Comparison of ENCODE assay signal across 13 cellular contexts in genomic region chr6:24273471-24273870, GRCh38.
DNase-seq lines count a peak whose midpoint lies in the region; ATAC-seq and TF ChIP-seq lines count a peak whose summit lies in the region.
"Had no signal": no experiment of that assay in that cellular context is flagged by ENCODE, and none has a peak within 500 bp of the region (broad histone marks: within the 10 kb centered on the region; RNA-seq: fewer than 3 reads in every experiment).

No MANE protein-coding gene starts in this region.

- H3K9ac ChIP-seq in GM23248 (no peak overlapping the region), mammary epithelial cell (ENCODE audit: insufficient read depth, low read length) (no peak overlapping the region)

- no TSS peak for BruUV-seq in mammary epithelial cell (replicated peaks; lab: Mats Ljungman, UMichigan)

- H2AFZ ChIP-seq in GM23248 (no peak overlapping the region), mammary epithelial cell (ENCODE audit: low read depth, low read length) (no peak overlapping the region)

- H3K4me1 ChIP-seq in GM23248 (ENCODE audit: insufficient read depth) (no peaks in the 10 kb centered on the region), mammary epithelial cell (ENCODE audit: insufficient read depth, low read length) (no peaks in the 10 kb centered on the region)

- intact Hi-C loops in mammary epithelial cell (cut with micrococcal nuclease), result no loop called here
- intact Hi-C loops in activated CD8-positive, alpha-beta T cell treated with anti-CD3 and anti-CD28 coated beads for 36 hours (cut with micrococcal nuclease), result loop anchor here (10.0 kb wide), 1 partner anchor 209 kb away; no protein-coding TSS in a partner anchor
- intact Hi-C loops in posterior vena cava (cut with DNase I), result no loop called here

- no peaks in the 10 kb centered on the region for H3F3A ChIP-seq in GM23248 (ENCODE audit: insufficient read depth)

- no peaks in the 10 kb centered on the region for H4K20me1 ChIP-seq in GM23248 (ENCODE audit: insufficient read depth)
- no peaks in the 10 kb centered on the region for H4K20me1 ChIP-seq in mammary epithelial cell (ENCODE audit: insufficient read depth, low read length)

- no peaks in the 10 kb centered on the region for H3K36me3 Mint-ChIP-seq in nephron (ENCODE audit: low read depth)
- no peaks in the 10 kb centered on the region for H3K36me3 Mint-ChIP-seq in activated CD8-positive, alpha-beta T cell treated with anti-CD3 and anti-CD28 coated beads for 36 hours (ENCODE audit: low read depth)
- H3K36me3 Mint-ChIP-seq: activated naive CD8-positive, alpha-beta T cell treated with anti-CD3 and anti-CD28 coated beads, Interleukin-2, amount 10 ng/mL, durations not matched to agents 7 days and 5 days; CD14-positive monocyte had no signal

- ATAC-seq in activated CD8-positive, alpha-beta T cell treated with anti-CD3 and anti-CD28 coated beads for 36 hours, result no peak
- ATAC-seq: stimulated activated naive CD8-positive, alpha-beta T cell treated with anti-CD3 and anti-CD28 coated beads, Interleukin-15, Interleukin-2, amounts not matched to agents 100 U/mL and 50 U/mL, for 24 hours had no signal

- H3K4me3 ChIP-seq in GM23248, result no peak overlapping the region
- no peak overlapping the region for H3K4me3 ChIP-seq in mammary epithelial cell (replicated peaks in 1 of 3; ENCODE audit: insufficient read depth in 1 of 3, low read depth in 2 of 3, low read length in 3 of 3)
- H3K4me3 ChIP-seq: coronary artery had no signal

- in situ Hi-C loops in GM23248 (cut with MboI), result no loop called here
- in situ Hi-C loops in mammary epithelial cell (cut with MboI; ENCODE audit: low sequenced_read_pairs in 2 of 2), result no loop called here

- no peak overlapping the region for H3K4me3 Mint-ChIP-seq in nephron
- H3K4me3 Mint-ChIP-seq in activated CD8-positive, alpha-beta T cell treated with anti-CD3 and anti-CD28 coated beads for 36 hours, result no peak overlapping the region
- H3K4me3 Mint-ChIP-seq: activated naive CD8-positive, alpha-beta T cell treated with anti-CD3 and anti-CD28 coated beads, Interleukin-2, amount 10 ng/mL, durations not matched to agents 7 days and 5 days; CD14-positive monocyte had no signal

- POLR2A ChIA-PET in activated CD8-positive, alpha-beta T cell treated with anti-CD3 and anti-CD28 coated beads for 36 hours (lab: Charles Lee), result no interaction called here

- peaks cover 46% of the 10 kb centered on the region for H3K4me1 Mint-ChIP-seq in nephron
- no peaks in the 10 kb centered on the region for H3K4me1 Mint-ChIP-seq in activated CD8-positive, alpha-beta T cell treated with anti-CD3 and anti-CD28 coated beads for 36 hours (ENCODE audit: low read depth)
- H3K4me1 Mint-ChIP-seq: activated naive CD8-positive, alpha-beta T cell treated with anti-CD3 and anti-CD28 coated beads, Interleukin-2, amount 10 ng/mL, durations not matched to agents 7 days and 5 days; CD14-positive monocyte had no signal

- no peak overlapping the region for H3K27ac ChIP-seq in GM23248
- no peak overlapping the region for H3K27ac ChIP-seq in mammary epithelial cell (ENCODE audit: insufficient read depth, low read depth, low read length)
- H3K27ac ChIP-seq: coronary artery had no signal

- 11 to 13% methylated on average over 4 of the region's 4 CpGs for WGBS in GM23248 (ENCODE audit: low coverage in 1 of 2, low lambda C conversion rate in 2 of 2, missing lambda C conversion rate in 2 of 2), 2 experiments
- WGBS in mammary epithelial cell (ENCODE audit: low coverage, missing lambda C conversion rate), result 41% methylated on average over 3 of the region's 4 CpGs

- H3K9me3 ChIP-seq in GM23248 (ENCODE audit: low read depth), result no peaks in the 10 kb centered on the region
- H3K9me3 ChIP-seq in mammary epithelial cell (replicated peaks; ENCODE audit: insufficient read depth, low read length), result no peaks in the 10 kb centered on the region

- TF ChIP-seq CTCF in mammary epithelial cell (conservative IDR thresholded peaks at IDR 0.05 in 1 of 2, IDR thresholded peaks at IDR 0.05 in 1 of 2; ENCODE audit: extremely low read depth in 1 of 2, insufficient read depth in 1 of 2, low read depth in 1 of 2, low read length in 2 of 2) (no peak), nephron (IDR thresholded peaks at IDR 0.05; ENCODE audit: unreplicated experiment in 3 of 3) (no peak)
- no peak for TF ChIP-seq CTCF in activated CD8-positive, alpha-beta T cell treated with anti-CD3 and anti-CD28 coated beads for 36 hours (IDR thresholded peaks at IDR 0.05)

- no peak overlapping the region for H3K4me2 ChIP-seq in GM23248 (ENCODE audit: unreplicated experiment)
- no peak overlapping the region for H3K4me2 ChIP-seq in mammary epithelial cell (ENCODE audit: insufficient read depth, low read depth, low read length)

- peak overlapping the region; percentile 81 to 95 (median 82) for H3K27ac Mint-ChIP-seq in nephron
- H3K27ac Mint-ChIP-seq in activated CD8-positive, alpha-beta T cell treated with anti-CD3 and anti-CD28 coated beads for 36 hours, result no peak overlapping the region
- H3K27ac Mint-ChIP-seq: activated naive CD8-positive, alpha-beta T cell treated with anti-CD3 and anti-CD28 coated beads, Interleukin-2, amount 10 ng/mL, durations not matched to agents 7 days and 5 days; CD14-positive monocyte had no signal

- no peaks in the 10 kb centered on the region for H3K27me3 Mint-ChIP-seq in nephron (ENCODE audit: low read depth)
- peaks cover 8% of the 10 kb centered on the region for H3K27me3 Mint-ChIP-seq in activated CD8-positive, alpha-beta T cell treated with anti-CD3 and anti-CD28 coated beads for 36 hours

- H3K9me3 Mint-ChIP-seq in nephron, result no peaks in the 10 kb centered on the region
- no peaks in the 10 kb centered on the region for H3K9me3 Mint-ChIP-seq in activated CD8-positive, alpha-beta T cell treated with anti-CD3 and anti-CD28 coated beads for 36 hours
- H3K9me3 Mint-ChIP-seq: activated naive CD8-positive, alpha-beta T cell treated with anti-CD3 and anti-CD28 coated beads, Interleukin-2, amount 10 ng/mL, durations not matched to agents 7 days and 5 days; CD14-positive monocyte had no signal

- H3K36me3 ChIP-seq in GM23248 (ENCODE audit: low read depth) (no peaks in the 10 kb centered on the region), mammary epithelial cell (ENCODE audit: insufficient read depth, low read length) (no peaks in the 10 kb centered on the region)

- DNase-seq in GM23248 (peak; percentile 36), NCI-H187 (lab: John Stamatoyannopoulos, UW) (peak; percentile 53 to 79), mammary epithelial cell (peak; percentile 27), NCI-H748 treated with DMSO at 0.1 percent for 48 hours (lab: John Stamatoyannopoulos, UW) (no peak), posterior vena cava (ENCODE audit: low spot score) (no peak)
- DNase-seq in activated CD8-positive, alpha-beta T cell treated with anti-CD3 and anti-CD28 coated beads for 36 hours, result no peak
- no peak for DNase-seq in stimulated activated CD4-positive, alpha-beta T cell treated with anti-CD3 and anti-CD28 coated beads, Interleukin-2, amount 100 ng/mL, for 48 hours
- DNase-seq: activated CD8-positive, alpha-beta memory T cell treated with anti-CD3 and anti-CD28 coated beads, Interleukin-2, amount 50 U/mL, for 4 hours; activated naive CD8-positive, alpha-beta T cell treated with anti-CD3 and anti-CD28 coated beads, Interleukin-2, amount 10 ng/mL, durations not matched to agents 7 days and 5 days; stimulated activated naive CD8-positive, alpha-beta T cell treated with anti-CD3 and anti-CD28 coated beads, Interleukin-15, Interleukin-2, amounts not matched to agents 100 U/mL and 50 U/mL, for 24 hours had no signal

- H3K79me2 ChIP-seq in GM23248 (ENCODE audit: insufficient read depth) (no peaks in the 10 kb centered on the region), mammary epithelial cell (ENCODE audit: insufficient read depth, low read length) (no peaks in the 10 kb centered on the region)

- no peaks in the 10 kb centered on the region for H3K27me3 ChIP-seq in GM23248 (replicated peaks; ENCODE audit: insufficient read depth)
- H3K27me3 ChIP-seq in mammary epithelial cell (ENCODE audit: insufficient read depth, low read length), result no peaks in the 10 kb centered on the region

- CTCF ChIA-PET in mammary epithelial cell (lab: Charles Lee; ENCODE audit: low non-redundant PET), result interaction anchor here (0.6 kb wide), 1 partner anchor 63 kb away, joined by 4 read pairs; no protein-coding TSS in a partner anchor
- CTCF ChIA-PET in activated CD8-positive, alpha-beta T cell treated with anti-CD3 and anti-CD28 coated beads for 36 hours (lab: Charles Lee), result interaction anchor here (0.9 to 2.7 kb wide), 4 partner anchors 9 to 82 kb away, joined by 3 to 18 read pairs (median 5); no protein-coding TSS in a partner anchor

- no peaks in the 10 kb centered on the region for H3K9me2 ChIP-seq in GM23248 (ENCODE audit: insufficient read depth)

- dilution Hi-C loops in mammary epithelial cell (cut with HindIII; ENCODE audit: low sequenced_read_pairs), result no loop called here

Comparison
In these comparisons a context has a peak if more than half of its experiments do, and no peak if none do; other contexts are left out.
1. DNase-seq: peak in GM23248 (single experiment), NCI-H187 (2 of 2) and mammary epithelial cell (single experiment); none in NCI-H748 treated with DMSO at 0.1 percent for 48 hours (single experiment), activated CD8-positive, alpha-beta T cell treated with anti-CD3 and anti-CD28 coated beads for 36 hours (single experiment), stimulated activated CD4-positive, alpha-beta T cell treated with anti-CD3 and anti-CD28 coated beads, Interleukin-2, amount 100 ng/mL, for 48 hours (0 of 2) and posterior vena cava (single experiment).